ENCODE assay signal across 8 cellular contexts in genomic region chr22:38180841-38181452, GRCh38. TPM values are rescaled to one million over a fixed set of nuclear protein-coding genes. Genes with fewer than 3 reads are reported as not detected.
DNase-seq lines count a peak whose midpoint lies in the region; ATAC-seq and TF ChIP-seq lines count a peak whose summit lies in the region.

No MANE protein-coding gene starts in this region.

- peak overlapping the region; percentile 77 for H2AFZ ChIP-seq in PC-9

- ATAC-seq in left lobe of liver (peak; percentile 54), HG03280 (IDR thresholded peaks at IDR 0.05; ENCODE audit: unreplicated experiment) (no peak)

- H3K36me3 ChIP-seq in PC-9 (ENCODE audit: low read depth), result no peaks in the 10 kb centered on the region

- H3K4me2 ChIP-seq in PC-9, result peak overlapping the region; percentile 99

- peaks cover 78% of the 10 kb centered on the region for H3F3A ChIP-seq in PC-9 (ENCODE audit: insufficient read depth, low read depth)

- peaks cover 8% of the 10 kb centered on the region; the same call in 1 of the 2 replicates for H3K79me2 ChIP-seq in PC-9 (ENCODE audit: low read depth)

- H3K9me3 ChIP-seq in PC-9 (ENCODE audit: insufficient read depth, low read depth), result no peaks in the 10 kb centered on the region

- peak overlapping the region; percentile 66 for H3K4me3 ChIP-seq in PC-9

- BruUV-seq in PC-9 (replicated peaks; lab: Mats Ljungman, UMichigan), result TSS peak; percentile 85
- TSS peak; percentile 66 for BruUV-seq in MCF 10A (replicated peaks; lab: Mats Ljungman, UMichigan)

- peaks cover 12% of the 10 kb centered on the region for H3K36me3 Mint-ChIP-seq in MCF 10A (ENCODE audit: insufficient read depth, unreplicated experiment)

- intact Hi-C loops in PC-9 (cut with micrococcal nuclease; ENCODE audit: unreplicated experiment), result loop anchor here (1.0 to 5.0 kb wide), 5 partner anchors 20 to 116 kb away; partner anchors contain the start of genes BAIAP2L2 and MAFF
- intact Hi-C loops in MCF 10A (cut with micrococcal nuclease), result loop anchor here (1.0 to 5.0 kb wide), 2 partner anchors 20 to 46 kb away; partner anchors contain the start of gene MAFF

- no peaks in the 10 kb centered on the region for H4K20me1 ChIP-seq in PC-9 (ENCODE audit: insufficient read depth)

- peaks cover 34% of the 10 kb centered on the region for H3K4me1 Mint-ChIP-seq in MCF 10A (ENCODE audit: insufficient read depth, unreplicated experiment)

- H3K27me3 ChIP-seq in PC-9 (ENCODE audit: insufficient read depth, low read depth), result no peaks in the 10 kb centered on the region

- H3K9me2 ChIP-seq in PC-9 (ENCODE audit: insufficient read depth), result no peaks in the 10 kb centered on the region

- TF ChIP-seq CTCF in PC-9 (conservative IDR thresholded peaks at IDR 0.05) (no peak), MCF 10A (IDR thresholded peaks at IDR 0.05; ENCODE audit: unreplicated experiment) (no peak)

- peaks cover 80% of the 10 kb centered on the region for H3K4me1 ChIP-seq in PC-9 (replicated peaks; ENCODE audit: insufficient read depth)

- H3K27ac Mint-ChIP-seq in MCF 10A (ENCODE audit: low read depth, unreplicated experiment), result peak overlapping the region; percentile 99

- peak; percentile 29 for DNase-seq in activated naive CD4-positive, alpha-beta T cell treated with Interleukin-2 at 50 U/mL for 16 hours
- DNase-seq in activated naive CD4-positive, alpha-beta T cell treated with anti-CD3 and anti-CD28 coated beads, Interleukin-2, amount 50 U/mL, for 16 hours, result no peak
- DNase-seq in PC-9 (peak; percentile 61 to 83), MCF 10A (ENCODE audit: unreplicated experiment) (peak; percentile 89), left lobe of liver (ENCODE audit: low spot score) (peak; percentile 78), substantia nigra (lab: John Stamatoyannopoulos, UW) (peak in 44 of 49 donors; percentile 26 to 84 (median 63)), NCI-H1694 (lab: John Stamatoyannopoulos, UW) (no peak)

- H3K27me3 Mint-ChIP-seq in MCF 10A (ENCODE audit: insufficient read depth, unreplicated experiment), result no peaks in the 10 kb centered on the region

- POLR2A ChIA-PET in PC-9 (lab: Charles Lee; ENCODE audit: unreplicated experiment), result interaction anchor here (0.6 kb wide), 1 partner anchor 21 kb away, joined by 5 read pairs; the partner anchor contains the start of gene MAFF
- POLR2A ChIA-PET in MCF 10A (lab: Yijun Ruan, JAX), result interaction anchor here (0.5 to 8.5 kb wide), 29 partner anchors 8 to 1222 kb away, joined by 3 to 134 read pairs (median 5); partner anchors contain the start of genes MAFF, PICK1 and TMEM184B

- H3K27ac ChIP-seq in PC-9 (peak overlapping the region; percentile 98), substantia nigra (ENCODE audit: low read depth, low read length, poor library complexity, severe bottlenecking) (peak overlapping the region; percentile 95)

- CTCF ChIA-PET in PC-9 (lab: Charles Lee), result interaction anchor here (0.8 kb wide), 1 partner anchor 80 kb away, joined by 4 read pairs; no protein-coding TSS in a partner anchor
- CTCF ChIA-PET in MCF 10A (lab: Yijun Ruan, JAX), result interaction anchor here (0.7 to 0.8 kb wide), 2 partner anchors 67 to 415 kb away, joined by 3 read pairs; no protein-coding TSS in a partner anchor

- H3K4me3 Mint-ChIP-seq in MCF 10A (ENCODE audit: unreplicated experiment), result peak overlapping the region; percentile 97

- no peaks in the 10 kb centered on the region for H3K9me3 Mint-ChIP-seq in MCF 10A (ENCODE audit: unreplicated experiment)

RNA-seq across cellular contexts. Expression of gene PLA2G6, which starts 0.7 kb away (rescaled TPM):
- total RNA-seq in PC-9 (2021), result 39.8 and 45.6 TPM in 2 replicates
- 37.5 and 40.3 TPM in 2 replicates for total RNA-seq in MCF 10A (2022)
- total RNA-seq in left lobe of liver, result 32.1 TPM

RNA-seq across cellular contexts. Expression of gene MAFF, which starts 20.8 kb away (rescaled TPM):
- total RNA-seq in PC-9 (2021), result 27.9 and 41.8 TPM in 2 replicates
- total RNA-seq in MCF 10A (2022), result 54.7 and 71.4 TPM in 2 replicates
- 2.5 TPM for total RNA-seq in left lobe of liver

Comparison
In these comparisons a context has a peak if more than half of its experiments do, and no peak if none do; other contexts are left out.
1. DNase-seq: peak in activated naive CD4-positive, alpha-beta T cell treated with Interleukin-2 at 50 U/mL for 16 hours (single experiment), PC-9 (2 of 2), MCF 10A (single experiment), left lobe of liver (single experiment) and substantia nigra (44 of 49); none in activated naive CD4-positive, alpha-beta T cell treated with anti-CD3 and anti-CD28 coated beads, Interleukin-2, amount 50 U/mL, for 16 hours (single experiment) and NCI-H1694 (single experiment).